Comparison of ENCODE assay signal across 1 cellular context in genomic region chr2:236168110-236169067, GRCh38.
TF ChIP-seq lines count a peak whose summit lies in the region.

TSS of gene GBX2 (minus strand) at chr2:236168386. CDS start at chr2:236167971, 415 bp downstream.

TF ChIP-seq in K562, 482 proteins besides CTCF, POLR2A, EP300 and RAD21:
- TF ChIP-seq ESRRA (IDR thresholded peaks at IDR 0.05; ENCODE audit: borderline replicate concordance, low read depth) (no peak), RBFOX2 (IDR thresholded peaks at IDR 0.05; ENCODE audit: low read depth, low read length) (0 out of 2 replicates have a peak, but pooled peaks have one; percentile 37), POLR2G (IDR thresholded peaks at IDR 0.05; ENCODE audit: low read depth, low read length) (peak; percentile 60; the same call in 1 of the 2 replicates), MGA (IDR thresholded peaks at IDR 0.05) (peak; percentile 76), E2F6 (IDR thresholded peaks at IDR 0.05; ENCODE audit: borderline replicate concordance in 1 of 2, extremely low read depth in 1 of 2, insufficient read depth in 1 of 2, insufficient read length in 1 of 2, low read depth in 1 of 2, low read length in 1 of 2, poor library complexity in 1 of 2, severe bottlenecking in 1 of 2) (peak; percentile 65 to 92), RBM25 (IDR thresholded peaks at IDR 0.05; ENCODE audit: low read depth, low read length, severe bottlenecking) (peak; percentile 11), RAD51 (IDR thresholded peaks at IDR 0.05; ENCODE audit: borderline replicate concordance, low read depth) (peak; percentile 77), CBFA2T2 (conservative IDR thresholded peaks at IDR 0.05) (peak; percentile 29; the same call in 1 of the 2 replicates), NFYB (IDR thresholded peaks at IDR 0.05; ENCODE audit: extremely low read depth, insufficient read length) (peak; percentile 21), CREB1 (IDR thresholded peaks at IDR 0.05) (0 out of 2 replicates have a peak, but pooled peaks have one; percentile 3), CREB1 (CRISPR knock-in tag; IDR thresholded peaks at IDR 0.05) (no peak), CTBP1 (IDR thresholded peaks at IDR 0.05; ENCODE audit: borderline replicate concordance) (peak; percentile 38), TCF7L2 (IDR thresholded peaks at IDR 0.05; ENCODE audit: low read depth, low read length) (no peak), SAFB2 (IDR thresholded peaks at IDR 0.05; ENCODE audit: borderline replicate concordance, low read depth, low read length, severe bottlenecking) (no peak), NCOA6 (IDR thresholded peaks at IDR 0.05) (peak; percentile 55; the same call in 1 of the 2 replicates), MNT (conservative IDR thresholded peaks at IDR 0.05) (0 out of 4 replicates have a peak, but pooled peaks of 1 of the 2 experiments have one; percentile 37), ETV1 (tag; conservative IDR thresholded peaks at IDR 0.05; ENCODE audit: low read depth) (no peak), L3MBTL2 (IDR thresholded peaks at IDR 0.05) (peak; percentile 84)
- TF ChIP-seq, protein P1, sequence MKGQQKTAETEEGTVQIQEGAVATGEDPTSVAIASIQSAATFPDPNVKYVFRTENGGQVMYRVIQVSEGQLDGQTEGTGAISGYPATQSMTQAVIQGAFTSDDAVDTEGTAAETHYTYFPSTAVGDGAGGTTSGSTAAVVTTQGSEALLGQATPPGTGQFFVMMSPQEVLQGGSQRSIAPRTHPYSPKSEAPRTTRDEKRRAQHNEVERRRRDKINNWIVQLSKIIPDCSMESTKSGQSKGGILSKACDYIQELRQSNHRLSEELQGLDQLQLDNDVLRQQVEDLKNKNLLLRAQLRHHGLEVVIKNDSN (CRISPR knock-in tag; IDR thresholded peaks at IDR 0.05), result peak; percentile 92
- TF ChIP-seq, protein P2, sequence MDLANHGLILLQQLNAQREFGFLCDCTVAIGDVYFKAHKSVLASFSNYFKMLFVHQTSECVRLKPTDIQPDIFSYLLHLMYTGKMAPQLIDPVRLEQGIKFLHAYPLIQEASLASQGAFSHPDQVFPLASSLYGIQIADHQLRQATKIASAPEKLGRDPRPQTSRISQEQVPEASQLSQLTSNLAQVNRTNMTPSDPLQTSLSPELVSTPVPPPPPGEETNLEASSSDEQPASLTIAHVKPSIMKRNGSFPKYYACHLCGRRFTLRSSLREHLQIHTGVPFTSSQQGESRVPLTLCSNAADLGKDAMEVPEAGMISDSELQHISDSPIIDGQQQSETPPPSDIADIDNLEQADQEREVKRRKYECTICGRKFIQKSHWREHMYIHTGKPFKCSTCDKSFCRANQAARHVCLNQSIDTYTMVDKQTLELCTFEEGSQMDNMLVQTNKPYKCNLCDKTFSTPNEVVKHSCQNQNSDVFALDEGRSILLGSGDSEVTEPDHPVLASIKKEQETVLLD (IDR thresholded peaks at IDR 0.05), result no peak
- TF ChIP-seq, protein P3, sequence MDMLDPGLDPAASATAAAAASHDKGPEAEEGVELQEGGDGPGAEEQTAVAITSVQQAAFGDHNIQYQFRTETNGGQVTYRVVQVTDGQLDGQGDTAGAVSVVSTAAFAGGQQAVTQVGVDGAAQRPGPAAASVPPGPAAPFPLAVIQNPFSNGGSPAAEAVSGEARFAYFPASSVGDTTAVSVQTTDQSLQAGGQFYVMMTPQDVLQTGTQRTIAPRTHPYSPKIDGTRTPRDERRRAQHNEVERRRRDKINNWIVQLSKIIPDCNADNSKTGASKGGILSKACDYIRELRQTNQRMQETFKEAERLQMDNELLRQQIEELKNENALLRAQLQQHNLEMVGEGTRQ (CRISPR knock-in tag; IDR thresholded peaks at IDR 0.05), result peak; percentile 97
TF ChIP-seq in K562: peak in this region for 15.
